1 cellular context compared by ENCODE assay signal in the genomic region with DNA sequence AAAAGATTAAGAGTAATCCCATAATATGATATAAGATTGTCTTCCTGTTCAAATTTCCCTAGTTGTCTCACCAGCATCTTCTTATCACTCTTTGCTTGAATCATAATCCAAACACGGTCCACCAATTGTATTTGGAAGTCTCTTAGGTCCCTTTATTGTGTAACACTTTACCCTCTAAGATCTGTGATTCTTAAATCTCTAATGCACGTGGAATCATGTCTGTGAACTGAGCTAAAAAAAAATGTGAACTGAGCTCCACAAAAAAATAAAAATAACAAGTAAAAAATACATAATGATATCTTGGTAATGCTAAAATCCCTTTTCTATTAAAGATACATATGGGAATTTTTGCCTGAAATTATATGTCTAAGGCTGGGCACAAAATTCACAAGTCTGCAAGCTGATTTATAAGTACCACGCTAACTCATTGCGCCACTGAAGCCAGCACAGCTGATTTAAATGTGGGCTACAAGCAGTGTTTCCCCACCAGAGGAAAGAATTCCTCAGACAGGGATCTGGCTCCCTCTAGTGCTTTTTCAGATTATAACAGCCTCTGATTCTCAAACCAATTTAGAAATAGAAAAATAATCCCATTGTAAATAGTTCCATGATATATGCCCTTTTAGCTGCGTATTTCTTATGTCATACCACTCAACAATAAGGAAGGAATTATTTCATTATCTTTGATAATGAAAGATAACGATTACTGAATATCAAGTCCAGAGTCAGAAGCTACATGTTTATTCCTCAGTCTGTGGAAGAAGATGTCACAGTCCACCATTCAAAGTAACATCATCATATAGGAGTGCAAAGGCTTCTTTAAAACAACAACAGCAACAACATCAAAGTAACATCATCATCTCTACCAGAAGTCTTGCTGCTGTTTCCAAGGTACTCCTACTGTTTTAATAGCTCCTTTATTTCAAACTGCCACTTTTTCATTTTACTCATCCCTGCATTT.
TF ChIP-seq lines count a peak whose summit lies in the region.

No MANE protein-coding gene starts in this region.

TF ChIP-seq in GM23338, 12 proteins besides CTCF, POLR2A, EP300 and RAD21:
- TF ChIP-seq, protein P1, sequence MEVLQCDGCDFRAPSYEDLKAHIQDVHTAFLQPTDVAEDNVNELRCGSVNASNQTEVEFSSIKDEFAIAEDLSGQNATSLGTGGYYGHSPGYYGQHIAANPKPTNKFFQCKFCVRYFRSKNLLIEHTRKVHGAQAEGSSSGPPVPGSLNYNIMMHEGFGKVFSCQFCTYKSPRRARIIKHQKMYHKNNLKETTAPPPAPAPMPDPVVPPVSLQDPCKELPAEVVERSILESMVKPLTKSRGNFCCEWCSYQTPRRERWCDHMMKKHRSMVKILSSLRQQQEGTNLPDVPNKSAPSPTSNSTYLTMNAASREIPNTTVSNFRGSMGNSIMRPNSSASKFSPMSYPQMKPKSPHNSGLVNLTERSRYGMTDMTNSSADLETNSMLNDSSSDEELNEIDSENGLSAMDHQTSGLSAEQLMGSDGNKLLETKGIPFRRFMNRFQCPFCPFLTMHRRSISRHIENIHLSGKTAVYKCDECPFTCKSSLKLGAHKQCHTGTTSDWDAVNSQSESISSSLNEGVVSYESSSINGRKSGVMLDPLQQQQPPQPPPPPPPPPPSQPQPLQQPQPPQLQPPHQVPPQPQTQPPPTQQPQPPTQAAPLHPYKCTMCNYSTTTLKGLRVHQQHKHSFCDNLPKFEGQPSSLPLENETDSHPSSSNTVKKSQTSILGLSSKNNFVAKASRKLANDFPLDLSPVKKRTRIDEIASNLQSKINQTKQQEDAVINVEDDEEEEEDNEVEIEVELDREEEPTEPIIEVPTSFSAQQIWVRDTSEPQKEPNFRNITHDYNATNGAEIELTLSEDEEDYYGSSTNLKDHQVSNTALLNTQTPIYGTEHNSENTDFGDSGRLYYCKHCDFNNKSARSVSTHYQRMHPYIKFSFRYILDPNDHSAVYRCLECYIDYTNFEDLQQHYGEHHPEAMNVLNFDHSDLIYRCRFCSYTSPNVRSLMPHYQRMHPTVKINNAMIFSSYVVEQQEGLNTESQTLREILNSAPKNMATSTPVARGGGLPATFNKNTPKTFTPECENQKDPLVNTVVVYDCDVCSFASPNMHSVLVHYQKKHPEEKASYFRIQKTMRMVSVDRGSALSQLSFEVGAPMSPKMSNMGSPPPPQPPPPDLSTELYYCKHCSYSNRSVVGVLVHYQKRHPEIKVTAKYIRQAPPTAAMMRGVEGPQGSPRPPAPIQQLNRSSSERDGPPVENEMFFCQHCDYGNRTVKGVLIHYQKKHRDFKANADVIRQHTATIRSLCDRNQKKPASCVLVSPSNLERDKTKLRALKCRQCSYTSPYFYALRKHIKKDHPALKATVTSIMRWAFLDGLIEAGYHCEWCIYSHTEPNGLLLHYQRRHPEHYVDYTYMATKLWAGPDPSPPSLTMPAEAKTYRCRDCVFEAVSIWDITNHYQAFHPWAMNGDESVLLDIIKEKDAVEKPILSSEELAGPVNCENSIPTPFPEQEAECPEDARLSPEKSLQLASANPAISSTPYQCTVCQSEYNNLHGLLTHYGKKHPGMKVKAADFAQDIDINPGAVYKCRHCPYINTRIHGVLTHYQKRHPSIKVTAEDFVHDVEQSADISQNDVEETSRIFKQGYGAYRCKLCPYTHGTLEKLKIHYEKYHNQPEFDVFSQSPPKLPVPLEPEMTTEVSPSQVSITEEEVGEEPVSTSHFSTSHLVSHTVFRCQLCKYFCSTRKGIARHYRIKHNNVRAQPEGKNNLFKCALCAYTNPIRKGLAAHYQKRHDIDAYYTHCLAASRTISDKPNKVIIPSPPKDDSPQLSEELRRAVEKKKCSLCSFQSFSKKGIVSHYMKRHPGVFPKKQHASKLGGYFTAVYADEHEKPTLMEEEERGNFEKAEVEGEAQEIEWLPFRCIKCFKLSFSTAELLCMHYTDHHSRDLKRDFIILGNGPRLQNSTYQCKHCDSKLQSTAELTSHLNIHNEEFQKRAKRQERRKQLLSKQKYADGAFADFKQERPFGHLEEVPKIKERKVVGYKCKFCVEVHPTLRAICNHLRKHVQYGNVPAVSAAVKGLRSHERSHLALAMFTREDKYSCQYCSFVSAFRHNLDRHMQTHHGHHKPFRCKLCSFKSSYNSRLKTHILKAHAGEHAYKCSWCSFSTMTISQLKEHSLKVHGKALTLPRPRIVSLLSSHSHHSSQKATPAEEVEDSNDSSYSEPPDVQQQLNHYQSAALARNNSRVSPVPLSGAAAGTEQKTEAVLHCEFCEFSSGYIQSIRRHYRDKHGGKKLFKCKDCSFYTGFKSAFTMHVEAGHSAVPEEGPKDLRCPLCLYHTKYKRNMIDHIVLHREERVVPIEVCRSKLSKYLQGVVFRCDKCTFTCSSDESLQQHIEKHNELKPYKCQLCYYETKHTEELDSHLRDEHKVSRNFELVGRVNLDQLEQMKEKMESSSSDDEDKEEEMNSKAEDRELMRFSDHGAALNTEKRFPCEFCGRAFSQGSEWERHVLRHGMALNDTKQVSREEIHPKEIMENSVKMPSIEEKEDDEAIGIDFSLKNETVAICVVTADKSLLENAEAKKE (CRISPR knock-in tag; IDR thresholded peaks at IDR 0.05), result no peak
- TF ChIP-seq NANOG (IDR thresholded peaks at IDR 0.05; ENCODE audit: borderline replicate concordance) (no peak), CREB1 (CRISPR knock-in tag; IDR thresholded peaks at IDR 0.05; ENCODE audit: low read depth) (no peak), STAT1 (IDR thresholded peaks at IDR 0.05; ENCODE audit: unreplicated experiment) (no peak), EZH2 (IDR thresholded peaks at IDR 0.05; ENCODE audit: low read depth, unreplicated experiment) (no peak), ZNF331 (CRISPR knock-in tag; IDR thresholded peaks at IDR 0.05; ENCODE audit: low read depth) (no peak), JUNB (IDR thresholded peaks at IDR 0.05; ENCODE audit: unreplicated experiment) (no peak), ZNF114 (CRISPR knock-in tag; IDR thresholded peaks at IDR 0.05) (no peak), POLR2AphosphoS5 (IDR thresholded peaks at IDR 0.05; ENCODE audit: low read depth) (no peak), EZH2phosphoT487 (IDR thresholded peaks at IDR 0.05; ENCODE audit: unreplicated experiment) (no peak)
- TF ChIP-seq, protein P2, sequence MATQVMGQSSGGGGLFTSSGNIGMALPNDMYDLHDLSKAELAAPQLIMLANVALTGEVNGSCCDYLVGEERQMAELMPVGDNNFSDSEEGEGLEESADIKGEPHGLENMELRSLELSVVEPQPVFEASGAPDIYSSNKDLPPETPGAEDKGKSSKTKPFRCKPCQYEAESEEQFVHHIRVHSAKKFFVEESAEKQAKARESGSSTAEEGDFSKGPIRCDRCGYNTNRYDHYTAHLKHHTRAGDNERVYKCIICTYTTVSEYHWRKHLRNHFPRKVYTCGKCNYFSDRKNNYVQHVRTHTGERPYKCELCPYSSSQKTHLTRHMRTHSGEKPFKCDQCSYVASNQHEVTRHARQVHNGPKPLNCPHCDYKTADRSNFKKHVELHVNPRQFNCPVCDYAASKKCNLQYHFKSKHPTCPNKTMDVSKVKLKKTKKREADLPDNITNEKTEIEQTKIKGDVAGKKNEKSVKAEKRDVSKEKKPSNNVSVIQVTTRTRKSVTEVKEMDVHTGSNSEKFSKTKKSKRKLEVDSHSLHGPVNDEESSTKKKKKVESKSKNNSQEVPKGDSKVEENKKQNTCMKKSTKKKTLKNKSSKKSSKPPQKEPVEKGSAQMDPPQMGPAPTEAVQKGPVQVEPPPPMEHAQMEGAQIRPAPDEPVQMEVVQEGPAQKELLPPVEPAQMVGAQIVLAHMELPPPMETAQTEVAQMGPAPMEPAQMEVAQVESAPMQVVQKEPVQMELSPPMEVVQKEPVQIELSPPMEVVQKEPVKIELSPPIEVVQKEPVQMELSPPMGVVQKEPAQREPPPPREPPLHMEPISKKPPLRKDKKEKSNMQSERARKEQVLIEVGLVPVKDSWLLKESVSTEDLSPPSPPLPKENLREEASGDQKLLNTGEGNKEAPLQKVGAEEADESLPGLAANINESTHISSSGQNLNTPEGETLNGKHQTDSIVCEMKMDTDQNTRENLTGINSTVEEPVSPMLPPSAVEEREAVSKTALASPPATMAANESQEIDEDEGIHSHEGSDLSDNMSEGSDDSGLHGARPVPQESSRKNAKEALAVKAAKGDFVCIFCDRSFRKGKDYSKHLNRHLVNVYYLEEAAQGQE (IDR thresholded peaks at IDR 0.05; ENCODE audit: unreplicated experiment), result no peak
- TF ChIP-seq, protein P3, sequence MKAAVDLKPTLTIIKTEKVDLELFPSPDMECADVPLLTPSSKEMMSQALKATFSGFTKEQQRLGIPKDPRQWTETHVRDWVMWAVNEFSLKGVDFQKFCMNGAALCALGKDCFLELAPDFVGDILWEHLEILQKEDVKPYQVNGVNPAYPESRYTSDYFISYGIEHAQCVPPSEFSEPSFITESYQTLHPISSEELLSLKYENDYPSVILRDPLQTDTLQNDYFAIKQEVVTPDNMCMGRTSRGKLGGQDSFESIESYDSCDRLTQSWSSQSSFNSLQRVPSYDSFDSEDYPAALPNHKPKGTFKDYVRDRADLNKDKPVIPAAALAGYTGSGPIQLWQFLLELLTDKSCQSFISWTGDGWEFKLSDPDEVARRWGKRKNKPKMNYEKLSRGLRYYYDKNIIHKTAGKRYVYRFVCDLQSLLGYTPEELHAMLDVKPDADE (IDR thresholded peaks at IDR 0.05), result no peak
